30 cellular contexts compared by ENCODE assay signal in genomic region chr3:135176881-135177280, GRCh38.
"Had no signal": no experiment of that assay in that cellular context is flagged by ENCODE, and none has a peak within 500 bp of the region (broad histone marks: within the 10 kb centered on the region; RNA-seq: fewer than 3 reads in every experiment).

No MANE protein-coding gene starts in this region.

- H3K4me3 Mint-ChIP-seq: naive B cell; naive thymus-derived CD8-positive, alpha-beta T cell; natural killer cell treated with Interleukin-12 subunit alpha and Interleukin-12 subunit beta and Interleukin-15 and Interleukin-18, amount 100 ng/mL, for 72 hours; nephron progenitor cell; neural crest cell; stimulated activated naive B cell treated with anti-CD40 and anti-IgM and Interleukin-4, amounts not matched to agents 10 μg/mL and 1 μg/mL and 100 μg/mL, for 72 hours; stimulated activated naive CD8-positive, alpha-beta T cell treated with anti-CD3 and anti-CD28 coated beads, Interleukin-15, amount 100 ng/mL, for 72 hours; type B pancreatic cell had no signal

- H3K4me1 Mint-ChIP-seq: naive B cell; stimulated activated naive B cell treated with anti-CD40 and anti-IgM and Interleukin-4, amounts not matched to agents 10 μg/mL and 1 μg/mL and 100 μg/mL, for 72 hours; stimulated activated naive CD8-positive, alpha-beta T cell treated with anti-CD3 and anti-CD28 coated beads, Interleukin-15, amount 100 ng/mL, for 72 hours had no signal

- H3K9me3 Mint-ChIP-seq: nephron progenitor cell had no signal

- H3K4me1 ChIP-seq: pancreas, prostate gland, spleen, testis, tibial artery, transverse colon, upper lobe of right lung, uterus had no signal

- H3K9me3 ChIP-seq: neutrophil, pancreas, prostate gland, spleen, suprapubic skin, testis, tibial artery, transverse colon, upper lobe of right lung, uterus had no signal

- FAIRE-seq: pancreas had no signal

- ATAC-seq: naive thymus-derived CD8-positive, alpha-beta T cell; pancreas; right cardiac atrium; sciatic nerve; stimulated activated naive B cell treated with anti-CD40 and anti-IgM and Interleukin-4, amounts not matched to agents 10 μg/mL and 1 μg/mL and 100 μg/mL, for 72 hours; stimulated activated naive CD8-positive, alpha-beta T cell treated with anti-CD3 and anti-CD28 coated beads, Interleukin-15, amount 100 ng/mL, for 72 hours; stimulated activated naive CD8-positive, alpha-beta T cell treated with anti-CD3 and anti-CD28 coated beads, Interleukin-15, Interleukin-2, amounts not matched to agents 100 U/mL and 50 U/mL, for 24 hours; upper lobe of right lung had no signal

- DNase-seq: naive B cell; naive thymus-derived CD8-positive, alpha-beta T cell; nephron progenitor cell; nucleus accumbens; pancreas; right cardiac atrium; spleen; stimulated activated CD4-positive, alpha-beta T cell treated with anti-CD3 and anti-CD28 coated beads, Interleukin-12 subunit alpha, Interleukin-12 subunit beta, amount 100 ng/mL, for 4 hours; stimulated activated CD4-positive, alpha-beta T cell treated with anti-CD3 and anti-CD28 coated beads, Interleukin-1b, Interleukin-23, amount 100 ng/mL, for 48 hours; stimulated activated CD4-positive, alpha-beta T cell treated with anti-CD3 and anti-CD28 coated beads, Interleukin-4, amount 100 ng/mL, for 1 hour; stimulated activated CD4-positive, alpha-beta T cell treated with anti-CD3 and anti-CD28 coated beads, Interleukin-4, amount 100 ng/mL, for 4 hours; stimulated activated CD8-positive, alpha-beta memory T cell treated with anti-CD3 and anti-CD28 coated beads, Interleukin-4, amount 100 ng/mL, for 48 hours; stimulated activated naive B cell treated with anti-CD40 and anti-IgM and Interleukin-4, amounts not matched to agents 10 μg/mL and 1 μg/mL and 100 μg/mL, for 72 hours; stimulated activated naive CD8-positive, alpha-beta T cell treated with anti-CD3 and anti-CD28 coated beads, Interleukin-15, amount 100 ng/mL, for 72 hours; stimulated activated naive CD8-positive, alpha-beta T cell treated with anti-CD3 and anti-CD28 coated beads, Interleukin-15, Interleukin-2, amounts not matched to agents 100 U/mL and 50 U/mL, for 24 hours; substantia nigra; testis; tibial artery; transverse colon; upper lobe of right lung; uterus had no signal

- H3K36me3 ChIP-seq: neutrophil, pancreas, prostate gland, spleen, suprapubic skin, tibial artery, transverse colon, upper lobe of right lung, uterus had no signal

- H3K4me3 ChIP-seq: pancreas, prostate gland, skin epidermis, smooth muscle cell, spleen, suprapubic skin, testis, tibial artery, transverse colon, upper lobe of right lung, uterus had no signal

- H3K27ac ChIP-seq: neutrophil, pancreas, prostate gland, skin epidermis, spleen, suprapubic skin, testis, tibial artery, transverse colon, upper lobe of right lung, uterus had no signal

- H3K27ac Mint-ChIP-seq: naive B cell; naive thymus-derived CD8-positive, alpha-beta T cell; natural killer cell treated with Interleukin-12 subunit alpha and Interleukin-12 subunit beta and Interleukin-15 and Interleukin-18, amount 100 ng/mL, for 72 hours; nephron progenitor cell; stimulated activated naive B cell treated with anti-CD40 and anti-IgM and Interleukin-4, amounts not matched to agents 10 μg/mL and 1 μg/mL and 100 μg/mL, for 72 hours; type B pancreatic cell had no signal

- H3K27me3 ChIP-seq: neutrophil, pancreas, spleen, suprapubic skin, testis, tibial artery, transverse colon, upper lobe of right lung, uterus had no signal

- H3K4me2 ChIP-seq: smooth muscle cell had no signal

- H3K36me3 Mint-ChIP-seq: naive B cell; natural killer cell treated with Interleukin-12 subunit alpha and Interleukin-12 subunit beta and Interleukin-15 and Interleukin-18, amount 100 ng/mL, for 72 hours; type B pancreatic cell had no signal
